ENCODE assay signal across 8 cellular contexts in genomic region chr11:65900125-65900898, GRCh38. TPM values are rescaled to one million over a fixed set of nuclear protein-coding genes. Genes with fewer than 3 reads are reported as not detected.
DNase-seq lines count a peak whose midpoint lies in the region; ATAC-seq, FAIRE-seq and TF ChIP-seq lines count a peak whose summit lies in the region.

FOSL1 (minus strand) TSS chr11:65900388; CDS start chr11:65900339, 49 bp downstream.

- H3K4me3 ChIP-seq in keratinocyte (ENCODE audit: control insufficient read depth in 2 of 3, extremely low read depth in 1 of 3, insufficient read depth in 2 of 3, low read depth in 1 of 3, low read length in 3 of 3): peak within 1 kb of the TSS; percentile 94 to 99 (median 97)

- peak within 1 kb of the TSS; percentile 82 for H3K4me2 ChIP-seq in keratinocyte (ENCODE audit: control insufficient read depth, extremely low read depth, insufficient read depth, low read depth, low read length)

- peak within 1 kb of the TSS; percentile 99 for H3K9ac ChIP-seq in keratinocyte (ENCODE audit: control insufficient read depth, extremely low read depth, insufficient read depth, low read length)

- H2AFZ ChIP-seq in keratinocyte (ENCODE audit: control insufficient read depth, low read length): no peak within 1 kb of the TSS

- FAIRE-seq in keratinocyte (lab: Jason Lieb, UNC): no peak

- no peaks in the 10 kb centered on the region for H3K27me3 ChIP-seq in keratinocyte (ENCODE audit: control insufficient read depth, extremely low read depth, insufficient read depth, low read length)

- no peaks in the 10 kb centered on the region for H3K9me3 ChIP-seq in keratinocyte (ENCODE audit: control insufficient read depth, low read depth, low read length)

- peaks cover 56% of the 10 kb centered on the region for H3K79me2 ChIP-seq in keratinocyte (ENCODE audit: control insufficient read depth, insufficient read depth, low read length)

- H3K36me3 ChIP-seq in keratinocyte (ENCODE audit: control insufficient read depth in 2 of 2, extremely low read depth in 1 of 2, insufficient read depth in 2 of 2, low read length in 2 of 2): peaks cover 17 to 31% of the 10 kb centered on the region in 2 experiments

- peak; percentile 93 for DNase-seq in GM13976 (ENCODE audit: low spot score)
- peak; percentile 31 for DNase-seq in NCI-H1417 treated with DMSO at 0.1 percent for 48 hours (lab: John Stamatoyannopoulos, UW)
- DNase-seq in activated CD4-positive, CD25-positive, alpha-beta regulatory T cell treated with anti-CD3 and anti-CD28 coated beads, Interleukin-2, amount 50 U/mL, for 16 hours (ENCODE audit: low read depth, low spot score): peak; percentile 85
- peak in 47 of 61 donors; percentile 4 to 87 (median 50) for DNase-seq in caudate nucleus (lab: John Stamatoyannopoulos, UW)
- no peak for DNase-seq in keratinocyte (ENCODE audit: low read depth, low spot score)
- peak; percentile 92 to 95 (median 94) for DNase-seq in stimulated activated CD4-positive, alpha-beta T cell treated with anti-CD3 and anti-CD28 coated beads, Interleukin-12 subunit alpha, Interleukin-12 subunit beta, amount 100 ng/mL, for 48 hours (ENCODE audit: low read depth in 2 of 3, low spot score in 1 of 3)
- DNase-seq in SHP77 treated with DMSO at 0.1 percent for 48 hours (lab: John Stamatoyannopoulos, UW): no peak

- TF ChIP-seq CTCF in GM13976 (IDR thresholded peaks at IDR 0.05; ENCODE audit: borderline replicate concordance, control extremely low read depth, extremely low read depth, insufficient read depth, missing control alignments): no peak
- TF ChIP-seq CTCF in keratinocyte (optimal IDR thresholded peaks at IDR 0.05 in 1 of 3, IDR thresholded peaks at IDR 0.05 in 1 of 3, conservative IDR thresholded peaks at IDR 0.05 in 1 of 3; ENCODE audit: extremely low read depth in 1 of 3, insufficient read depth in 2 of 3, low read length in 3 of 3): no peak

- H3K9me1 ChIP-seq in keratinocyte (ENCODE audit: control insufficient read depth, extremely low read depth, insufficient read depth, low read length): peaks cover 2% of the 10 kb centered on the region

- ATAC-seq in HG02623 (IDR thresholded peaks at IDR 0.05; ENCODE audit: unreplicated experiment): peak; percentile 68

- in situ Hi-C loops in GM13976 (cut with MboI; ENCODE audit: low sequenced_read_pairs, unreplicated experiment): no loop called here

- peaks cover 62% of the 10 kb centered on the region for H3K4me1 ChIP-seq in keratinocyte (ENCODE audit: control insufficient read depth, extremely low read depth, insufficient read depth, low read length)

- H3K27ac ChIP-seq in caudate nucleus (ENCODE audit: low read depth, low read length): no peak within 1 kb of the TSS
- H3K27ac ChIP-seq in keratinocyte (ENCODE audit: control insufficient read depth, insufficient read depth, low read length): peak within 1 kb of the TSS; percentile 98

- dilution Hi-C loops in keratinocyte (cut with MboI; ENCODE audit: extremely low pct_ligation_motif_present, low sequenced_read_pairs): no loop called here

- peaks cover 23% of the 10 kb centered on the region for H4K20me1 ChIP-seq in keratinocyte (ENCODE audit: control insufficient read depth, extremely low read depth, insufficient read depth, low read length)

RNA-seq across cellular contexts. Expression of gene FOSL1, which starts in this region (rescaled TPM):
- 9.4 to 25.3 TPM (median 21.8 TPM) in 3 replicates for polyA plus RNA-seq in keratinocyte
- 38.5 TPM for polyA plus RNA-seq in keratinocyte (2011; ENCODE audit: low read depth)
- 21.6 and 35.0 TPM in 2 replicates for polyA plus RNA-seq in keratinocyte (2011; cell fraction: cytosol; rRNA removed)
- polyA plus RNA-seq in keratinocyte (2011; cell fraction: nucleus; rRNA removed): 43.0 and 46.2 TPM in 2 replicates
- 60.1 and 130 TPM in 2 replicates for polyA plus RNA-seq in keratinocyte (2012; ENCODE audit: low replicate concordance)
- polyA minus RNA-seq in keratinocyte: 15.0 to 229 TPM (median 21.9 TPM) in 3 replicates
- polyA minus RNA-seq in keratinocyte (2011; cell fraction: cytosol; rRNA and poly(A)+ RNA removed): 43.5 TPM
- 14.2 and 21.5 TPM in 2 replicates for polyA minus RNA-seq in keratinocyte (2011; cell fraction: nucleus; rRNA and poly(A)+ RNA removed)

Comparison
In these comparisons a context has a peak if more than half of its experiments do, and no peak if none do; other contexts are left out.
1. DNase-seq: peak in GM13976 (single experiment), NCI-H1417 treated with DMSO at 0.1 percent for 48 hours (single experiment), activated CD4-positive, CD25-positive, alpha-beta regulatory T cell treated with anti-CD3 and anti-CD28 coated beads, Interleukin-2, amount 50 U/mL, for 16 hours (single experiment), caudate nucleus (47 of 61) and stimulated activated CD4-positive, alpha-beta T cell treated with anti-CD3 and anti-CD28 coated beads, Interleukin-12 subunit alpha, Interleukin-12 subunit beta, amount 100 ng/mL, for 48 hours (3 of 3); none in keratinocyte (single experiment) and SHP77 treated with DMSO at 0.1 percent for 48 hours (single experiment).